ENCODE assay signal across 8 cellular contexts in genomic region chr3:81927811-81928210, GRCh38.
"Had no signal": no experiment of that assay in that cellular context is flagged by ENCODE, and none has a peak within 500 bp of the region (broad histone marks: within the 10 kb centered on the region; RNA-seq: fewer than 3 reads in every experiment).

No MANE protein-coding gene starts in this region.

- ATAC-seq: GM12878 had no signal

- H3K4me3 ChIP-seq: GM12878 had no signal

- FAIRE-seq: G401.6, GM12878, GM12891, GM12892, GM18507, GM19239 had no signal

- DNase-seq: GDM1, GF-D8 had no signal
